ENCODE assay signal across 9 cellular contexts in genomic region chr16:88857728-88858339, GRCh38. TPM values are rescaled to one million over a fixed set of nuclear protein-coding genes. Genes with fewer than 3 reads are reported as not detected.
DNase-seq lines count a peak whose midpoint lies in the region; ATAC-seq and TF ChIP-seq lines count a peak whose summit lies in the region.
"Had no signal": no experiment of that assay in that cellular context is flagged by ENCODE, and none has a peak within 500 bp of the region (broad histone marks: within the 10 kb centered on the region; RNA-seq: fewer than 3 reads in every experiment).

No MANE protein-coding gene starts in this region.

- H3K4me3 ChIP-seq in Karpas-422 (ENCODE audit: low read length) (peak overlapping the region; percentile 97), astrocyte of the spinal cord (ENCODE audit: low read depth, low read length) (peak overlapping the region; percentile 98), iPS-15b (ENCODE audit: low read depth, low read length) (peak overlapping the region; percentile 94), skeletal muscle cell (ENCODE audit: low read depth, low read length) (peak overlapping the region; percentile 96)

- H3K9me3 ChIP-seq in Karpas-422 (ENCODE audit: low read length) = no peaks in the 10 kb centered on the region
- H3K9me3 ChIP-seq in iPS-15b (ENCODE audit: control insufficient read depth, insufficient read depth, low read length) = no peaks in the 10 kb centered on the region

- in situ Hi-C loops in astrocyte of the spinal cord (cut with HindIII; ENCODE audit: low sequenced_read_pairs) = no loop called here

- H3K79me2 ChIP-seq in Karpas-422 (ENCODE audit: low read length) = peaks cover 29% of the 10 kb centered on the region

- ATAC-seq in GM19023 (IDR thresholded peaks at IDR 0.05; ENCODE audit: unreplicated experiment) (peak; percentile 45), HG02852 (IDR thresholded peaks at IDR 0.05; ENCODE audit: unreplicated experiment) (no peak)

- H3K4me1 ChIP-seq in Karpas-422 (ENCODE audit: low read length) (peaks cover 22% of the 10 kb centered on the region), iPS-15b (ENCODE audit: control insufficient read depth, insufficient read depth, low read length) (peaks cover 6% of the 10 kb centered on the region)

- H3K27ac ChIP-seq in Karpas-422 (ENCODE audit: low read length) = no peak overlapping the region

- peak overlapping the region; percentile 74; the same call in 1 of the 2 replicates for H2AFZ ChIP-seq in Karpas-422 (ENCODE audit: low read length)

- peak overlapping the region; percentile 83 for H3K9ac ChIP-seq in Karpas-422 (ENCODE audit: low read length)
- H3K9ac ChIP-seq in iPS-15b (ENCODE audit: low read depth, low read length) = peak overlapping the region; percentile 81

- H3K36me3 ChIP-seq in Karpas-422 (ENCODE audit: insufficient read depth, low read length) (no peaks in the 10 kb centered on the region), iPS-15b (ENCODE audit: control insufficient read depth, insufficient read depth, low read length) (peaks cover 28% of the 10 kb centered on the region)

- H3K9me2 ChIP-seq in Karpas-422 (replicated peaks; ENCODE audit: insufficient read depth, low read length) = no peaks in the 10 kb centered on the region

- H3K27me3 ChIP-seq in Karpas-422 (ENCODE audit: low read length) (no peaks in the 10 kb centered on the region), iPS-15b (ENCODE audit: control insufficient read depth, insufficient read depth, low read length) (no peaks in the 10 kb centered on the region)

- DNase-seq in Ammon's horn (ENCODE audit: low spot score) (peak; percentile 89), Karpas-422 (peak; percentile 91), T1000 (lab: John Stamatoyannopoulos, UW) (peak; percentile 17), astrocyte of the spinal cord (ENCODE audit: low read depth, low spot score) (peak; percentile 69), skeletal muscle cell (ENCODE audit: low read depth) (peak; percentile 33)

- H4K20me1 ChIP-seq in Karpas-422 (ENCODE audit: insufficient read depth, low read depth, low read length) = peaks cover 5% of the 10 kb centered on the region; the same call in 1 of the 2 replicates

- peak; percentile 87 for TF ChIP-seq CTCF in astrocyte of the spinal cord (IDR thresholded peaks at IDR 0.05; ENCODE audit: low read depth, low read length)

- H3K4me2 ChIP-seq in Karpas-422 (ENCODE audit: low read depth, low read length, poor library complexity, severe bottlenecking) = peak overlapping the region; percentile 85

RNA-seq across cellular contexts. Expression of gene TRAPPC2L, which starts 0.9 kb away (rescaled TPM):
- 58.0 and 84.6 TPM in 2 replicates for total RNA-seq in Karpas-422 (2014; rRNA removed; shearing (Covaris generic); ENCODE audit: low replicate concordance)

RNA-seq across cellular contexts. Expression of gene GALNS, which starts 1.1 kb away (rescaled TPM):
- 18.1 and 26.8 TPM in 2 replicates for total RNA-seq in Karpas-422 (2014; rRNA removed; shearing (Covaris generic); ENCODE audit: low replicate concordance)

RNA-seq across cellular contexts. Expression of gene PABPN1L, which starts 8.6 kb away (rescaled TPM):
- not detected in 2 replicates for total RNA-seq in Karpas-422 (2014; rRNA removed; shearing (Covaris generic); ENCODE audit: low replicate concordance)
- total RNA-seq: activated CD8-positive, alpha-beta memory T cell treated with anti-CD3 and anti-CD28 coated beads for 36 hours had no signal

RNA-seq across cellular contexts. Expression of gene APRT, which starts 46.1 kb away (rescaled TPM):
- total RNA-seq in Karpas-422 (2014; rRNA removed; shearing (Covaris generic); ENCODE audit: low replicate concordance) = 193 and 232 TPM in 2 replicates

RNA-seq across cellular contexts. Expression of gene CDT1, which starts 54.2 kb away (rescaled TPM):
- total RNA-seq in Karpas-422 (2014; rRNA removed; shearing (Covaris generic); ENCODE audit: low replicate concordance) = 20.4 and 40.3 TPM in 2 replicates

Comparison
In these comparisons a context has a peak if more than half of its experiments do, and no peak if none do; other contexts are left out.
1. DNase-seq: peak in every context shown above with its lines; median percentile 91 in Karpas-422; 89 in Ammon's horn; 69 in astrocyte of the spinal cord; 33 in skeletal muscle cell; 17 in T1000.